Comparison of ENCODE assay signal across 27 cellular contexts in genomic region chr20:51473771-51474170, GRCh38.
"Had no signal": no experiment of that assay in that cellular context is flagged by ENCODE, and none has a peak within 500 bp of the region (broad histone marks: within the 10 kb centered on the region; RNA-seq: fewer than 3 reads in every experiment).

No MANE protein-coding gene starts in this region.

- H3K27ac Mint-ChIP-seq: activated naive CD4-positive, alpha-beta T cell treated with anti-CD3 and anti-CD28 coated beads for 36 hours; activated T-cell treated with anti-CD3 and anti-CD28 coated beads, Interleukin-2, amount 50 U/mL, for 72 hours had no signal

- H3K4me3 Mint-ChIP-seq: activated naive CD4-positive, alpha-beta T cell treated with anti-CD3 and anti-CD28 coated beads for 36 hours; activated T-cell treated with anti-CD3 and anti-CD28 coated beads, Interleukin-2, amount 50 U/mL, for 72 hours; mesothelial cell of epicardium; naive B cell; neural crest cell; T-cell had no signal

- H2AFZ ChIP-seq: parathyroid adenoma had no signal

- DNase-seq: activated CD4-positive, alpha-beta T cell treated with anti-CD3 and anti-CD28 coated beads for 4 hours; activated CD4-positive, alpha-beta T cell treated with anti-CD3 and anti-CD28 coated beads, Interleukin-2, amount 50 U/mL, for 48 hours; activated CD4-positive, CD25-positive, alpha-beta regulatory T cell; activated naive CD4-positive, alpha-beta T cell treated with anti-CD3 and anti-CD28 coated beads for 36 hours; activated T-cell treated with anti-CD3 and anti-CD28 coated beads, Interleukin-2, amount 50 U/mL, for 72 hours; amniotic stem cell; brain microvascular endothelial cell; dorsolateral prefrontal cortex; effector memory CD4-positive, alpha-beta T cell; left cardiac atrium; left ventricle myocardium superior; mammary epithelial cell; naive B cell; occipital lobe; stimulated activated naive CD8-positive, alpha-beta T cell treated with anti-CD3 and anti-CD28 coated beads, Interleukin-15, Interleukin-2, amounts not matched to agents 100 U/mL and 50 U/mL, for 24 hours; T-cell; testis; transverse colon had no signal

- H3K27me3 ChIP-seq: brain microvascular endothelial cell, dorsolateral prefrontal cortex, right atrium auricular region, testis, transverse colon had no signal

- H3K4me3 ChIP-seq: coronary artery, dorsolateral prefrontal cortex, right atrium auricular region, testis, transverse colon had no signal

- H3K27ac ChIP-seq: brain microvascular endothelial cell, coronary artery, dorsolateral prefrontal cortex, right atrium auricular region, testis, transverse colon had no signal

- H3K36me3 ChIP-seq: brain microvascular endothelial cell had no signal

- H3K4me1 ChIP-seq: right atrium auricular region, testis, transverse colon had no signal

- H3K9ac ChIP-seq: parathyroid adenoma had no signal

- H3K9me3 ChIP-seq: right atrium auricular region, testis, transverse colon had no signal

- FAIRE-seq: astrocyte, frontal cortex, islet of Langerhans, urothelium cell line had no signal

- H3K27me3 Mint-ChIP-seq: naive B cell, T-cell had no signal

- H3K9me3 Mint-ChIP-seq: activated naive CD4-positive, alpha-beta T cell treated with anti-CD3 and anti-CD28 coated beads for 36 hours; activated T-cell treated with anti-CD3 and anti-CD28 coated beads, Interleukin-2, amount 50 U/mL, for 72 hours had no signal
